In genomic region chr9:129266536-129266935, GRCh38 we compare ENCODE assay signal across 13 cellular contexts.
DNase-seq lines count a peak whose midpoint lies in the region; ATAC-seq and TF ChIP-seq lines count a peak whose summit lies in the region.
"Had no signal": no experiment of that assay in that cellular context is flagged by ENCODE, and none has a peak within 500 bp of the region (broad histone marks: within the 10 kb centered on the region; RNA-seq: fewer than 3 reads in every experiment).

No MANE protein-coding gene starts in this region.

- DNase-seq in activated naive CD4-positive, alpha-beta T cell (lab: John Stamatoyannopoulos, UW), result no peak
- peak; percentile 53 for DNase-seq in natural killer cell treated with Interleukin-12 subunit alpha and Interleukin-12 subunit beta and Interleukin-15 and Interleukin-18, amount 100 ng/mL, for 72 hours (ENCODE audit: low spot score)
- DNase-seq in natural killer cell, result no peak
- DNase-seq in posterior vena cava (ENCODE audit: low spot score), result peak; percentile 51
- DNase-seq in stimulated activated CD8-positive, alpha-beta memory T cell treated with anti-CD3 and anti-CD28 coated beads, Interleukin-4, amount 100 ng/mL, for 48 hours, result no peak
- DNase-seq: ACHN; CD4-positive, CD25-positive, alpha-beta regulatory T cell; DMS53; GF-D8; HCEC 1CT; HFFc6 had no signal

- intact Hi-C loops in natural killer cell (cut with micrococcal nuclease), result no loop called here
- intact Hi-C loops in posterior vena cava (cut with DNase I), result no loop called here

- no peak for TF ChIP-seq CTCF in natural killer cell (IDR thresholded peaks at IDR 0.05)

- H3K4me1 Mint-ChIP-seq in activated naive CD4-positive, alpha-beta T cell treated with anti-CD3 and anti-CD28 coated beads, Interleukin-2, amount 50 U/mL, for 24 hours, result peaks cover 23% of the 10 kb centered on the region
- H3K4me1 Mint-ChIP-seq in natural killer cell treated with Interleukin-12 subunit alpha and Interleukin-12 subunit beta and Interleukin-15 and Interleukin-18, amount 100 ng/mL, for 72 hours (ENCODE audit: low read depth in 2 of 2), result peaks cover 13 to 18% of the 10 kb centered on the region in 2 donors
- peaks cover 16 to 17% of the 10 kb centered on the region in 2 donors for H3K4me1 Mint-ChIP-seq in natural killer cell

- ATAC-seq in natural killer cell treated with Interleukin-12 subunit alpha and Interleukin-12 subunit beta and Interleukin-15 and Interleukin-18, amount 100 ng/mL, for 72 hours, result no peak
- ATAC-seq in natural killer cell (no peak), HG03196 (IDR thresholded peaks at IDR 0.05; ENCODE audit: unreplicated experiment) (no peak)

- H3K36me3 Mint-ChIP-seq in activated naive CD4-positive, alpha-beta T cell treated with anti-CD3 and anti-CD28 coated beads, Interleukin-2, amount 50 U/mL, for 24 hours, result no peaks in the 10 kb centered on the region
- H3K36me3 Mint-ChIP-seq in natural killer cell treated with Interleukin-12 subunit alpha and Interleukin-12 subunit beta and Interleukin-15 and Interleukin-18, amount 100 ng/mL, for 72 hours, result no peaks in the 10 kb centered on the region
- no peaks in the 10 kb centered on the region for H3K36me3 Mint-ChIP-seq in natural killer cell
- H3K36me3 Mint-ChIP-seq: CD4-positive, CD25-positive, alpha-beta regulatory T cell had no signal

- H3K9me3 Mint-ChIP-seq in activated naive CD4-positive, alpha-beta T cell treated with anti-CD3 and anti-CD28 coated beads, Interleukin-2, amount 50 U/mL, for 24 hours, result no peaks in the 10 kb centered on the region
- no peaks in the 10 kb centered on the region for H3K9me3 Mint-ChIP-seq in natural killer cell treated with Interleukin-12 subunit alpha and Interleukin-12 subunit beta and Interleukin-15 and Interleukin-18, amount 100 ng/mL, for 72 hours
- no peaks in the 10 kb centered on the region for H3K9me3 Mint-ChIP-seq in natural killer cell
- H3K9me3 Mint-ChIP-seq: CD4-positive, CD25-positive, alpha-beta regulatory T cell; HFFc6 had no signal

- H3K27me3 Mint-ChIP-seq in activated naive CD4-positive, alpha-beta T cell treated with anti-CD3 and anti-CD28 coated beads, Interleukin-2, amount 50 U/mL, for 24 hours, result no peaks in the 10 kb centered on the region
- H3K27me3 Mint-ChIP-seq in natural killer cell treated with Interleukin-12 subunit alpha and Interleukin-12 subunit beta and Interleukin-15 and Interleukin-18, amount 100 ng/mL, for 72 hours, result peaks cover 7 to 12% of the 10 kb centered on the region in 2 donors
- peaks cover 10 to 15% of the 10 kb centered on the region in 2 donors for H3K27me3 Mint-ChIP-seq in natural killer cell (ENCODE audit: low read depth in 2 of 2)

- peak overlapping the region; percentile 8 for H3K27ac Mint-ChIP-seq in activated naive CD4-positive, alpha-beta T cell treated with anti-CD3 and anti-CD28 coated beads, Interleukin-2, amount 50 U/mL, for 24 hours
- peak overlapping the region in 1 of 2 donors; percentile 10 for H3K27ac Mint-ChIP-seq in natural killer cell treated with Interleukin-12 subunit alpha and Interleukin-12 subunit beta and Interleukin-15 and Interleukin-18, amount 100 ng/mL, for 72 hours
- no peak overlapping the region for H3K27ac Mint-ChIP-seq in natural killer cell
- H3K27ac Mint-ChIP-seq: HFFc6 had no signal

- H3K4me3 Mint-ChIP-seq in activated naive CD4-positive, alpha-beta T cell treated with anti-CD3 and anti-CD28 coated beads, Interleukin-2, amount 50 U/mL, for 24 hours, result no peak overlapping the region
- H3K4me3 Mint-ChIP-seq in natural killer cell treated with Interleukin-12 subunit alpha and Interleukin-12 subunit beta and Interleukin-15 and Interleukin-18, amount 100 ng/mL, for 72 hours, result no peak overlapping the region
- no peak overlapping the region for H3K4me3 Mint-ChIP-seq in natural killer cell
- H3K4me3 Mint-ChIP-seq: CD4-positive, CD25-positive, alpha-beta regulatory T cell; HFFc6 had no signal

Comparison
In these comparisons a context has a peak if more than half of its experiments do, and no peak if none do; other contexts are left out.
1. DNase-seq: peak in natural killer cell treated with Interleukin-12 subunit alpha and Interleukin-12 subunit beta and Interleukin-15 and Interleukin-18, amount 100 ng/mL, for 72 hours (single experiment) and posterior vena cava (single experiment); none in activated naive CD4-positive, alpha-beta T cell (0 of 4), natural killer cell (single experiment) and stimulated activated CD8-positive, alpha-beta memory T cell treated with anti-CD3 and anti-CD28 coated beads, Interleukin-4, amount 100 ng/mL, for 48 hours (single experiment).